In genomic region chr22:41682033-41682807, GRCh38 we compare ENCODE assay signal across 8 cellular contexts. TPM values are rescaled to one million over a fixed set of nuclear protein-coding genes. Genes with fewer than 3 reads are reported as not detected.
DNase-seq lines count a peak whose midpoint lies in the region; ATAC-seq lines count a peak whose summit lies in the region.

No MANE protein-coding gene starts in this region.

- ATAC-seq in HG02763 (IDR thresholded peaks at IDR 0.05; ENCODE audit: unreplicated experiment): peak; percentile 77
- ATAC-seq in activated CD8-positive, alpha-beta T cell treated with anti-CD3 and anti-CD28 coated beads, Interleukin-2, amount 10 ng/mL, durations not matched to agents 7 days and 5 days: peak; percentile 89
- no peak for ATAC-seq in HG03025 (IDR thresholded peaks at IDR 0.05; ENCODE audit: low FRiP score, unreplicated experiment)

- H3K36me3 Mint-ChIP-seq in activated CD8-positive, alpha-beta T cell treated with anti-CD3 and anti-CD28 coated beads, Interleukin-2, amount 10 ng/mL, durations not matched to agents 7 days and 5 days (ENCODE audit: low read depth): peaks cover 32% of the 10 kb centered on the region

- H3K4me3 Mint-ChIP-seq in activated CD8-positive, alpha-beta T cell treated with anti-CD3 and anti-CD28 coated beads, Interleukin-2, amount 10 ng/mL, durations not matched to agents 7 days and 5 days: peak overlapping the region; percentile 97

- CTCF ChIA-PET in activated CD8-positive, alpha-beta T cell treated with anti-CD3 and anti-CD28 coated beads, Interleukin-2, amount 10 ng/mL, durations not matched to agents 7 days and 5 days (lab: Charles Lee): interaction anchor here (4.6 kb wide), 1 partner anchor 16 kb away, joined by 30 read pairs; no protein-coding TSS in a partner anchor

- POLR2A ChIA-PET in activated CD8-positive, alpha-beta T cell treated with anti-CD3 and anti-CD28 coated beads, Interleukin-2, amount 10 ng/mL, durations not matched to agents 7 days and 5 days (lab: Charles Lee): interaction anchor here (1.1 kb wide), 1 partner anchor 16 kb away, joined by 3 read pairs; no protein-coding TSS in a partner anchor

- H3K9me3 Mint-ChIP-seq in activated CD8-positive, alpha-beta T cell treated with anti-CD3 and anti-CD28 coated beads, Interleukin-2, amount 10 ng/mL, durations not matched to agents 7 days and 5 days (ENCODE audit: insufficient read depth): no peaks in the 10 kb centered on the region

- no peaks in the 10 kb centered on the region for H3K27me3 Mint-ChIP-seq in activated CD8-positive, alpha-beta T cell treated with anti-CD3 and anti-CD28 coated beads, Interleukin-2, amount 10 ng/mL, durations not matched to agents 7 days and 5 days (ENCODE audit: low read depth)

- DNase-seq in G401 (ENCODE audit: low spot score) (peak; percentile 88), NCI-H748 treated with DMSO at 0.1 percent for 48 hours (lab: John Stamatoyannopoulos, UW) (peak; percentile 88), lung microvascular endothelial cell (ENCODE audit: low read depth in 2 of 2) (peak; percentile 91 to 93)
- peak; percentile 89 for DNase-seq in activated CD8-positive, alpha-beta T cell treated with anti-CD3 and anti-CD28 coated beads, Interleukin-2, amount 10 ng/mL, durations not matched to agents 7 days and 5 days
- peak; percentile 80 for DNase-seq in effector CD4-positive, alpha-beta T cell
- peak; percentile 72 to 76 for DNase-seq in stimulated activated CD4-positive, alpha-beta T cell treated with anti-CD3 and anti-CD28 coated beads, Interleukin-4, amount 100 ng/mL, for 48 hours (ENCODE audit: low read depth in 2 of 2)

- H3K27ac Mint-ChIP-seq in activated CD8-positive, alpha-beta T cell treated with anti-CD3 and anti-CD28 coated beads, Interleukin-2, amount 10 ng/mL, durations not matched to agents 7 days and 5 days: peak overlapping the region; percentile 98

- in situ Hi-C loops in G401 (cut with HindIII; ENCODE audit: low sequenced_read_pairs): no loop called here

- H3K4me1 Mint-ChIP-seq in activated CD8-positive, alpha-beta T cell treated with anti-CD3 and anti-CD28 coated beads, Interleukin-2, amount 10 ng/mL, durations not matched to agents 7 days and 5 days (ENCODE audit: low read depth): peaks cover 25% of the 10 kb centered on the region

RNA-seq across cellular contexts. Expression of gene SNU13, which starts 6.4 kb away (rescaled TPM):
- 152 and 186 TPM in 2 replicates for total RNA-seq in G401 (2014; rRNA removed; shearing (Covaris generic))
- 100 to 1,000 TPM; 185 to 200 TPM for total RNA-seq in activated CD8-positive, alpha-beta T cell treated with anti-CD3 and anti-CD28 coated beads, Interleukin-2, amount 10 ng/mL, durations not matched to agents 7 days and 5 days
- 58.0 and 77.6 TPM in 2 replicates for total RNA-seq in lung microvascular endothelial cell

RNA-seq across cellular contexts. Expression of gene MEI1, which starts 17.1 kb away (rescaled TPM):
- not detected in 2 replicates for total RNA-seq in G401 (2014; rRNA removed; shearing (Covaris generic))
- 10 to 100 TPM; 48.1 to 48.4 TPM for total RNA-seq in activated CD8-positive, alpha-beta T cell treated with anti-CD3 and anti-CD28 coated beads, Interleukin-2, amount 10 ng/mL, durations not matched to agents 7 days and 5 days
- total RNA-seq in lung microvascular endothelial cell: 0.40 and 2.8 TPM in 2 replicates

Comparison
In these comparisons a context has a peak if more than half of its experiments do, and no peak if none do; other contexts are left out.
1. RNA of gene MEI1, which starts 17.1 kb away (total RNA-seq): 48.1 to 48.4 TPM in activated CD8-positive, alpha-beta T cell treated with anti-CD3 and anti-CD28 coated beads, Interleukin-2, amount 10 ng/mL, durations not matched to agents 7 days and 5 days; 0.40 to 2.8 TPM in lung microvascular endothelial cell and not detected in G401; every median in the first group is over 10 times any median in the second.
2. Peak in every context shown above with its lines, with median percentiles within 50 percentile points of each other: DNase-seq.